25 cellular contexts compared by ENCODE assay signal in genomic region chr9:136235709-136236455, GRCh38. TPM values are rescaled to one million over a fixed set of nuclear protein-coding genes. Genes with fewer than 3 reads are reported as not detected.
"Had no signal": no experiment of that assay in that cellular context is flagged by ENCODE, and none has a peak within 500 bp of the region (broad histone marks: within the 10 kb centered on the region; RNA-seq: fewer than 3 reads in every experiment).

No MANE protein-coding gene starts in this region.

- DNase-seq: effector memory CD8-positive, alpha-beta T cell; esophagus squamous epithelium; foreskin fibroblast; glutamatergic neuron; immature natural killer cell; kidney; left cardiac atrium; left ventricle myocardium inferior; lower lobe of right lung; mesenchymal stem cell; midbrain; psoas muscle; retina; right lobe of liver; stimulated activated CD4-positive, alpha-beta T cell treated with anti-CD3 and anti-CD28 coated beads, Interleukin-4, amount 100 ng/mL, for 1 hour; stimulated activated CD8-positive, alpha-beta memory T cell treated with anti-CD3 and anti-CD28 coated beads, Interleukin-4, amount 100 ng/mL, for 48 hours; stimulated activated naive CD8-positive, alpha-beta T cell treated with anti-CD3 and anti-CD28 coated beads, Interleukin-15, Interleukin-2, amounts not matched to agents 100 U/mL and 50 U/mL, for 24 hours; tibial artery; upper lobe of right lung had no signal

- H3K4me1 ChIP-seq: tibial artery, vagina had no signal

- H3K9me3 ChIP-seq: esophagus squamous epithelium, gastroesophageal sphincter, left ventricle myocardium inferior, lower lobe of right lung, psoas muscle, right lobe of liver, tibial artery, upper lobe of right lung, vagina had no signal

- H3K27me3 Mint-ChIP-seq: effector memory CD8-positive, alpha-beta T cell had no signal

- H3K27me3 ChIP-seq: esophagus squamous epithelium, gastroesophageal sphincter, right lobe of liver, tibial artery, upper lobe of right lung, vagina had no signal

- H3K4me3 Mint-ChIP-seq: effector memory CD8-positive, alpha-beta T cell; immature natural killer cell; nephron; stimulated activated effector memory CD8-positive, alpha-beta T cell treated with anti-CD3 and anti-CD28 coated beads, Interleukin-12 subunit alpha, Interleukin-12 subunit beta, amount 100 ng/mL, for 72 hours had no signal

- H3K36me3 ChIP-seq: right lobe of liver had no signal

- H3K27ac ChIP-seq: esophagus squamous epithelium, gastroesophageal sphincter, left ventricle myocardium inferior, lower lobe of right lung, psoas muscle, right lobe of liver, tibial artery, upper lobe of right lung, vagina had no signal

- H3K9me3 Mint-ChIP-seq: effector memory CD8-positive, alpha-beta T cell; immature natural killer cell; nephron; stimulated activated effector memory CD8-positive, alpha-beta T cell treated with anti-CD3 and anti-CD28 coated beads, Interleukin-12 subunit alpha, Interleukin-12 subunit beta, amount 100 ng/mL, for 72 hours had no signal

- H3K4me3 ChIP-seq: esophagus squamous epithelium, gastroesophageal sphincter, left ventricle myocardium inferior, lower lobe of right lung, psoas muscle, right lobe of liver, tibial artery, upper lobe of right lung, vagina had no signal

- H3K27ac Mint-ChIP-seq: immature natural killer cell; nephron; stimulated activated effector memory CD8-positive, alpha-beta T cell treated with anti-CD3 and anti-CD28 coated beads, Interleukin-12 subunit alpha, Interleukin-12 subunit beta, amount 100 ng/mL, for 72 hours had no signal

- ATAC-seq: effector memory CD8-positive, alpha-beta T cell; gastroesophageal sphincter; left cardiac atrium; lower lobe of right lung; psoas muscle; right lobe of liver; stimulated activated effector memory CD8-positive, alpha-beta T cell treated with anti-CD3 and anti-CD28 coated beads, Interleukin-12 subunit alpha, Interleukin-12 subunit beta, amount 100 ng/mL, for 72 hours; stimulated activated naive CD8-positive, alpha-beta T cell treated with anti-CD3 and anti-CD28 coated beads, Interleukin-15, Interleukin-2, amounts not matched to agents 100 U/mL and 50 U/mL, for 24 hours; upper lobe of right lung had no signal

RNA-seq across cellular contexts. Expression of gene LHX3, which starts 31.0 kb away (rescaled TPM):
- total RNA-seq: epithelial cell of proximal tubule, esophagus squamous epithelium, gastroesophageal sphincter, kidney, left cardiac atrium, left ventricle myocardium inferior, lower lobe of right lung, omental fat pad, psoas muscle, right lobe of liver, upper lobe of right lung, vagina had no signal
- polyA plus RNA-seq: immature natural killer cell, psoas muscle had no signal
